In genomic region chr21:42012763-42013329, GRCh38 we compare ENCODE assay signal across 13 cellular contexts. TPM values are rescaled to one million over a fixed set of nuclear protein-coding genes. Genes with fewer than 3 reads are reported as not detected.
DNase-seq lines count a peak whose midpoint lies in the region; ATAC-seq and TF ChIP-seq lines count a peak whose summit lies in the region.
"Had no signal": no experiment of that assay in that cellular context is flagged by ENCODE, and none has a peak within 500 bp of the region (broad histone marks: within the 10 kb centered on the region; RNA-seq: fewer than 3 reads in every experiment).

No MANE protein-coding gene starts in this region.

- WGBS in body of pancreas, 2 donors: 89 to 90% methylated on average over 3 of the region's 3 CpGs

- H3K27ac ChIP-seq in body of pancreas: no peak overlapping the region
- H3K27ac ChIP-seq: C4-2B, GM23248 had no signal

- no peaks in the 10 kb centered on the region for H3K36me3 ChIP-seq in body of pancreas (replicated peaks in 1 of 2; ENCODE audit: insufficient read depth in 1 of 2, low read depth in 2 of 2)

- TF ChIP-seq POLR2A in body of pancreas (IDR thresholded peaks at IDR 0.05): no peak

- no peaks in the 10 kb centered on the region for H3K27me3 Mint-ChIP-seq in stimulated activated naive CD8-positive, alpha-beta T cell treated with anti-CD3 and anti-CD28 coated beads, Interleukin-15, Interleukin-2, amounts not matched to agents 100 ng/mL and 50 ng/mL, for 24 hours

- peaks cover 14% of the 10 kb centered on the region for H3K4me1 ChIP-seq in body of pancreas

- H3K27ac Mint-ChIP-seq in stimulated activated naive CD8-positive, alpha-beta T cell treated with anti-CD3 and anti-CD28 coated beads, Interleukin-15, Interleukin-2, amounts not matched to agents 100 ng/mL and 50 ng/mL, for 24 hours: no peak overlapping the region

- peaks cover 16% of the 10 kb centered on the region for H3K36me3 Mint-ChIP-seq in stimulated activated naive CD8-positive, alpha-beta T cell treated with anti-CD3 and anti-CD28 coated beads, Interleukin-15, Interleukin-2, amounts not matched to agents 100 ng/mL and 50 ng/mL, for 24 hours (ENCODE audit: low read depth)

- peaks cover 5% of the 10 kb centered on the region for H3K9me3 Mint-ChIP-seq in stimulated activated naive CD8-positive, alpha-beta T cell treated with anti-CD3 and anti-CD28 coated beads, Interleukin-15, Interleukin-2, amounts not matched to agents 100 ng/mL and 50 ng/mL, for 24 hours

- TF ChIP-seq CTCF in body of pancreas (IDR thresholded peaks at IDR 0.05): no peak

- no peaks in the 10 kb centered on the region for H3K27me3 ChIP-seq in body of pancreas

- intact Hi-C loops in left colon (cut with DNase I, micrococcal nuclease): loop anchor here in 1 of 2 donors (10.0 kb wide), 1 partner anchor 82 kb away; no protein-coding TSS in a partner anchor
- intact Hi-C loops in body of pancreas (cut with DNase I): loop anchor here (10.0 kb wide), 1 partner anchor 92 kb away; no protein-coding TSS in a partner anchor

- ATAC-seq in stimulated activated naive CD8-positive, alpha-beta T cell treated with anti-CD3 and anti-CD28 coated beads, Interleukin-15, Interleukin-2, amounts not matched to agents 100 U/mL and 50 U/mL, for 24 hours: no peak
- ATAC-seq in left colon (peak; percentile 39), HG03196 (IDR thresholded peaks at IDR 0.05; ENCODE audit: unreplicated experiment) (no peak), body of pancreas (no peak)
- ATAC-seq: left cardiac atrium, Panc1 had no signal

- no peak for DNase-seq in stimulated activated naive CD8-positive, alpha-beta T cell treated with anti-CD3 and anti-CD28 coated beads, Interleukin-15, Interleukin-2, amounts not matched to agents 100 U/mL and 50 U/mL, for 24 hours
- DNase-seq in NCI-H510A treated with DMSO at 0.1 percent for 48 hours (lab: John Stamatoyannopoulos, UW) (peak; percentile 93), left colon (peak in 1 of 2 donors; percentile 15), cortex of kidney (lab: John Stamatoyannopoulos, UW) (no peak), body of pancreas (no peak)
- DNase-seq: activated CD4-positive, alpha-beta T cell treated with anti-CD3 and anti-CD28 coated beads, Interleukin-2, amount 50 U/mL, for 1 hour; GM23248; left cardiac atrium; NCI-H1930 had no signal

- peaks cover 24% of the 10 kb centered on the region for H3K4me1 Mint-ChIP-seq in stimulated activated naive CD8-positive, alpha-beta T cell treated with anti-CD3 and anti-CD28 coated beads, Interleukin-15, Interleukin-2, amounts not matched to agents 100 ng/mL and 50 ng/mL, for 24 hours (ENCODE audit: low read depth)

- H3K4me3 ChIP-seq in body of pancreas: no peak overlapping the region
- H3K4me3 ChIP-seq: GM23248 had no signal

- peak overlapping the region; percentile 91 for H3K4me3 Mint-ChIP-seq in stimulated activated naive CD8-positive, alpha-beta T cell treated with anti-CD3 and anti-CD28 coated beads, Interleukin-15, Interleukin-2, amounts not matched to agents 100 ng/mL and 50 ng/mL, for 24 hours

- no peaks in the 10 kb centered on the region for H3K9me3 ChIP-seq in body of pancreas

RNA-seq across cellular contexts. Expression of gene ZBTB21, which starts 2.7 kb away (rescaled TPM):
- total RNA-seq in left colon (10 to 100 TPM; 15.1 to 15.2 TPM), body of pancreas (10 to 100 TPM in 1 of 2 donors, 1 to 10 TPM in 1; 4.2 to 10.2 TPM)

RNA-seq across cellular contexts. Expression of gene UMODL1, which starts 58.3 kb away (rescaled TPM):
- total RNA-seq in left colon (under 1 TPM; 0.28 to 0.43 TPM), body of pancreas (not detected)
- total RNA-seq: GM23248, left cardiac atrium had no signal

RNA-seq across cellular contexts. Expression of gene C2CD2, which starts 59.0 kb away (rescaled TPM):
- 10 to 100 TPM; 13.5 to 17.7 TPM for total RNA-seq in left colon
- 10 to 100 TPM; 10.4 to 25.4 TPM for total RNA-seq in body of pancreas
